In the genomic region with DNA sequence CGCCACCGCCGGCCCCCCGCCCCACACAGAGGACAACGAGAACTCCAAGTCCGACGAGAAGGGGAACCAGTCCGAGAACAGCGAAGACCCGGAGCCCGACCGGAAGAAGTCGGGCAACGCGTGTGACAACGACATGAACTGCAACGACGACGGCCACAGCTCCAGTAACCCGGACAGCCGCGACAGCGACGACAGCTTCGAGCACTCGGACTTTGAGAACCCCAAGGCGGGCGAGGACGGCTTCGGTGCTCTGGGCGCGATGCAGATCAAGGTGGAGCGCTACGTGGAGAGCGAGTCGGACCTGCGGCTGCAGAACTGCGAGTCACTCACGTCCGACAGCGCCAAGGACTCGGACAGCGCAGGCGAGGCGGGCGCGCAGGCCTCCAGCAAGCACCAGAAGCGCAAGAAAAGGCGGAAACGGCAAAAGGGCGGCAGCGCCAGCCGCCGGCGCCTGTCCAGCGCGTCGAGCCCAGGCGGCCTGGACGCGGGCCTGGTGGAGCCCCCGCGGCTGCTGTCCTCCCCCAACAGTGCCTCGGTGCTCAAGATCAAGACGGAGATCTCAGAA, we compare ENCODE assay signal across 15 cellular contexts.
A peak's percentile ranks its signal among the peaks of the same experiment; 100 is the strongest.
DNase-seq lines count a peak whose midpoint lies in the region; ATAC-seq and TF ChIP-seq lines count a peak whose summit lies in the region.
"Had no signal": no experiment of that assay in that cellular context is flagged by ENCODE, and none has a peak within 500 bp of the region (broad histone marks: within the 10 kb centered on the region; RNA-seq: fewer than 3 reads in every experiment).

No MANE protein-coding gene starts in this region.

- no peak for TF ChIP-seq POLR2A in erythroblast (IDR thresholded peaks at IDR 0.05; ENCODE audit: low read length)

- no peaks in the 10 kb centered on the region for H3K4me1 ChIP-seq in urinary bladder (ENCODE audit: insufficient read depth)
- H3K4me1 ChIP-seq: A549, Peyer's patch had no signal

- peak overlapping the region; percentile 33 for H3K4me3 ChIP-seq in urinary bladder (ENCODE audit: low read depth, low read length)
- H3K4me3 ChIP-seq: A549, GM12878, Peyer's patch had no signal

- H3K4me3 Mint-ChIP-seq in activated naive CD8-positive, alpha-beta T cell = peak overlapping the region; percentile 17
- no peak overlapping the region for H3K4me3 Mint-ChIP-seq in activated naive CD8-positive, alpha-beta T cell treated with anti-CD3 and anti-CD28 coated beads for 36 hours
- H3K4me3 Mint-ChIP-seq: activated CD4-positive, alpha-beta T cell treated with anti-CD3 and anti-CD28 coated beads, Interleukin-2, amount 10 ng/mL, durations not matched to agents 24 days and 14 days had no signal

- no peak overlapping the region for H3K27ac Mint-ChIP-seq in activated naive CD8-positive, alpha-beta T cell
- H3K27ac Mint-ChIP-seq in activated naive CD8-positive, alpha-beta T cell treated with anti-CD3 and anti-CD28 coated beads for 36 hours = no peak overlapping the region
- H3K27ac Mint-ChIP-seq: activated CD4-positive, alpha-beta T cell treated with anti-CD3 and anti-CD28 coated beads, Interleukin-2, amount 10 ng/mL, durations not matched to agents 24 days and 14 days had no signal

- no peak overlapping the region for H3K27ac ChIP-seq in urinary bladder (ENCODE audit: low read depth)
- H3K27ac ChIP-seq: A549, Peyer's patch had no signal

- no peak for ATAC-seq in GM21825 (IDR thresholded peaks at IDR 0.05; ENCODE audit: unreplicated experiment)
- ATAC-seq: A549, GM12878 had no signal

- peaks cover 27% of the 10 kb centered on the region for H3K27me3 Mint-ChIP-seq in activated naive CD8-positive, alpha-beta T cell
- peaks cover 48% of the 10 kb centered on the region for H3K27me3 Mint-ChIP-seq in activated naive CD8-positive, alpha-beta T cell treated with anti-CD3 and anti-CD28 coated beads for 36 hours

- no peaks in the 10 kb centered on the region for H3K9me3 Mint-ChIP-seq in activated naive CD8-positive, alpha-beta T cell (ENCODE audit: low read depth)
- H3K9me3 Mint-ChIP-seq in activated naive CD8-positive, alpha-beta T cell treated with anti-CD3 and anti-CD28 coated beads for 36 hours = no peaks in the 10 kb centered on the region

- no peaks in the 10 kb centered on the region for H3K36me3 Mint-ChIP-seq in activated naive CD8-positive, alpha-beta T cell
- no peaks in the 10 kb centered on the region for H3K36me3 Mint-ChIP-seq in activated naive CD8-positive, alpha-beta T cell treated with anti-CD3 and anti-CD28 coated beads for 36 hours

- peaks cover 3% of the 10 kb centered on the region for H3K4me1 Mint-ChIP-seq in activated naive CD8-positive, alpha-beta T cell (ENCODE audit: low read depth)
- peaks cover 2% of the 10 kb centered on the region for H3K4me1 Mint-ChIP-seq in activated naive CD8-positive, alpha-beta T cell treated with anti-CD3 and anti-CD28 coated beads for 36 hours

- DNase-seq in activated naive CD8-positive, alpha-beta T cell treated with anti-CD3 and anti-CD28 coated beads for 36 hours = no peak
- DNase-seq in erythroblast (lab: John Stamatoyannopoulos, UW) (peak; percentile 9 to 36), lung microvascular endothelial cell (ENCODE audit: low read depth in 2 of 2) (peak; percentile 5 to 29), NCI-H774 (lab: John Stamatoyannopoulos, UW) (no peak), EL (no peak)
- DNase-seq: activated CD4-positive, alpha-beta T cell treated with anti-CD3 and anti-CD28 coated beads, Interleukin-2, amount 10 ng/mL, durations not matched to agents 24 days and 14 days; anterior cingulate cortex; NCI-H2081; NCI-H526; Peyer's patch had no signal

- 44% methylated on average over 65 of the region's 65 CpGs for WGBS in urinary bladder

- H3K36me3 ChIP-seq in urinary bladder (ENCODE audit: insufficient read depth) = no peaks in the 10 kb centered on the region
- H3K36me3 ChIP-seq: Peyer's patch had no signal

Comparison
In these comparisons a context has a peak if more than half of its experiments do, and no peak if none do; other contexts are left out.
1. DNase-seq: peak in erythroblast (2 of 2) and lung microvascular endothelial cell (2 of 2); none in activated naive CD8-positive, alpha-beta T cell treated with anti-CD3 and anti-CD28 coated beads for 36 hours (single experiment), NCI-H774 (single experiment) and EL (single experiment).